Comparison of ENCODE assay signal across 17 cellular contexts in genomic region chr14:58108717-58109116, GRCh38. TPM values are rescaled to one million over a fixed set of nuclear protein-coding genes. Genes with fewer than 3 reads are reported as not detected.
"Had no signal": no experiment of that assay in that cellular context is flagged by ENCODE, and none has a peak within 500 bp of the region (broad histone marks: within the 10 kb centered on the region; RNA-seq: fewer than 3 reads in every experiment).

No MANE protein-coding gene starts in this region.

- H3K4me3 Mint-ChIP-seq: activated B cell treated with CpG ODN at 0.5 μM for 24 hours; activated CD4-positive, alpha-beta memory T cell treated with anti-CD3 and anti-CD28 coated beads for 36 hours; activated CD4-positive, alpha-beta T cell treated with anti-CD3 and anti-CD28 coated beads, Interleukin-2, amount 10 ng/mL, durations not matched to agents 24 days and 14 days; natural killer cell treated with Interleukin-12 subunit alpha and Interleukin-12 subunit beta and Interleukin-15 and Interleukin-18, amount 100 ng/mL, for 72 hours; stimulated activated naive B cell treated with anti-CD40 and anti-IgM and Interleukin-4, amounts not matched to agents 10 μg/mL and 1 μg/mL and 100 μg/mL, for 72 hours; T-helper 2 cell treated with Interferon-gamma antibody and Interleukin-4, amounts not matched to agents 5 μg/mL and 100 μg/mL, for 36 hours had no signal

- H3K9me3 Mint-ChIP-seq: activated B cell treated with CpG ODN at 0.5 μM for 24 hours; activated CD4-positive, alpha-beta memory T cell treated with anti-CD3 and anti-CD28 coated beads for 36 hours; activated CD4-positive, alpha-beta T cell treated with anti-CD3 and anti-CD28 coated beads, Interleukin-2, amount 10 ng/mL, durations not matched to agents 24 days and 14 days; natural killer cell treated with Interleukin-12 subunit alpha and Interleukin-12 subunit beta and Interleukin-15 and Interleukin-18, amount 100 ng/mL, for 72 hours; stimulated activated naive B cell treated with anti-CD40 and anti-IgM and Interleukin-4, amounts not matched to agents 10 μg/mL and 1 μg/mL and 100 μg/mL, for 72 hours; T-helper 2 cell treated with Interferon-gamma antibody and Interleukin-4, amounts not matched to agents 5 μg/mL and 100 μg/mL, for 36 hours had no signal

- ATAC-seq: body of pancreas; left ventricle myocardium superior; mucosa of descending colon; natural killer cell treated with Interleukin-12 subunit alpha and Interleukin-12 subunit beta and Interleukin-15 and Interleukin-18, amount 100 ng/mL, for 72 hours had no signal

- DNase-seq: activated B cell treated with CpG ODN at 0.5 μM for 24 hours; activated effector memory CD4-positive, alpha-beta T cell treated with Interleukin-2 at 50 U/mL for 16 hours; activated T-cell treated with anti-CD3 and anti-CD28 coated beads, Interleukin-2, amount 50 U/mL, for 1 hour; effector CD8-positive, alpha-beta T cell; glutamatergic neuron; islet precursor cell; left cardiac atrium; left ventricle myocardium superior; stimulated activated CD4-positive, alpha-beta T cell treated with anti-CD3 and anti-CD28 coated beads, Interleukin-4, amount 100 ng/mL, for 4 hours; stimulated activated CD8-positive, alpha-beta memory T cell treated with anti-CD3 and anti-CD28 coated beads, Interleukin-4, amount 100 ng/mL, for 48 hours; stimulated activated naive B cell treated with anti-CD40 and anti-IgM and Interleukin-4, amounts not matched to agents 10 μg/mL and 1 μg/mL and 100 μg/mL, for 72 hours had no signal

- H3K4me1 Mint-ChIP-seq: activated B cell treated with CpG ODN at 0.5 μM for 24 hours; stimulated activated naive B cell treated with anti-CD40 and anti-IgM and Interleukin-4, amounts not matched to agents 10 μg/mL and 1 μg/mL and 100 μg/mL, for 72 hours had no signal

- H3K27ac Mint-ChIP-seq: activated B cell treated with CpG ODN at 0.5 μM for 24 hours; activated CD4-positive, alpha-beta memory T cell treated with anti-CD3 and anti-CD28 coated beads for 36 hours; activated CD4-positive, alpha-beta T cell treated with anti-CD3 and anti-CD28 coated beads, Interleukin-2, amount 10 ng/mL, durations not matched to agents 24 days and 14 days; natural killer cell treated with Interleukin-12 subunit alpha and Interleukin-12 subunit beta and Interleukin-15 and Interleukin-18, amount 100 ng/mL, for 72 hours; stimulated activated naive B cell treated with anti-CD40 and anti-IgM and Interleukin-4, amounts not matched to agents 10 μg/mL and 1 μg/mL and 100 μg/mL, for 72 hours; T-helper 2 cell treated with Interferon-gamma antibody and Interleukin-4, amounts not matched to agents 5 μg/mL and 100 μg/mL, for 36 hours had no signal

- H3K36me3 Mint-ChIP-seq: activated CD4-positive, alpha-beta memory T cell treated with anti-CD3 and anti-CD28 coated beads for 36 hours; natural killer cell treated with Interleukin-12 subunit alpha and Interleukin-12 subunit beta and Interleukin-15 and Interleukin-18, amount 100 ng/mL, for 72 hours; stimulated activated naive B cell treated with anti-CD40 and anti-IgM and Interleukin-4, amounts not matched to agents 10 μg/mL and 1 μg/mL and 100 μg/mL, for 72 hours had no signal

RNA-seq across cellular contexts. Expression of gene ARMH4, which starts 43.3 kb away (rescaled TPM):
- total RNA-seq: activated B cell treated with CpG ODN at 0.5 μM for 24 hours; activated CD4-positive, alpha-beta T cell treated with anti-CD3 and anti-CD28 coated beads, Interleukin-2, amount 10 ng/mL, durations not matched to agents 24 days and 14 days; natural killer cell treated with Interleukin-12 subunit alpha and Interleukin-12 subunit beta and Interleukin-15 and Interleukin-18, amount 100 ng/mL, for 72 hours had no signal
